ENCODE assay signal across 8 cellular contexts in genomic region chr2:219104107-219105050, GRCh38. TPM values are rescaled to one million over a fixed set of nuclear protein-coding genes. Genes with fewer than 3 reads are reported as not detected.
DNase-seq lines count a peak whose midpoint lies in the region; ATAC-seq, FAIRE-seq and TF ChIP-seq lines count a peak whose summit lies in the region.

No MANE protein-coding gene starts in this region.

- no peak overlapping the region for H2BK12ac ChIP-seq in H1 (ENCODE audit: low read depth, low read length)

- no peak for TF ChIP-seq POLR2A in H1 (IDR thresholded peaks at IDR 0.05; ENCODE audit: control extremely low read depth in 1 of 2, low read depth in 2 of 2, low read length in 2 of 2)
- no peak for TF ChIP-seq POLR2A in esophagus muscularis mucosa (IDR thresholded peaks at IDR 0.05; ENCODE audit: low read depth)

- H3K4me3 Mint-ChIP-seq in activated naive CD4-positive, alpha-beta T cell treated with anti-CD3 and anti-CD28 coated beads for 36 hours = no peak overlapping the region
- H3K4me3 Mint-ChIP-seq in neural crest cell = no peak overlapping the region

- H3K27ac ChIP-seq in H1 (ENCODE audit: low read depth, low read length) (no peak overlapping the region), esophagus muscularis mucosa (replicated peaks in 1 of 4) (no peak overlapping the region)

- H3K9me3 Mint-ChIP-seq in activated naive CD4-positive, alpha-beta T cell treated with anti-CD3 and anti-CD28 coated beads for 36 hours = no peaks in the 10 kb centered on the region
- H3K9me3 Mint-ChIP-seq in neural crest cell = no peaks in the 10 kb centered on the region

- H3K27me3 ChIP-seq in H1 (replicated peaks in 1 of 4; ENCODE audit: control insufficient read depth in 3 of 4, extremely low read depth in 1 of 4, insufficient read depth in 3 of 4, low read length in 3 of 4) (no peaks in the 10 kb centered on the region), esophagus muscularis mucosa (no peaks in the 10 kb centered on the region)

- no peaks in the 10 kb centered on the region for H4K20me1 ChIP-seq in H1 (replicated peaks in 1 of 2; ENCODE audit: control insufficient read depth in 1 of 2, insufficient read depth in 2 of 2, low read length in 2 of 2)

- H3K4ac ChIP-seq in H1 (replicated peaks; ENCODE audit: insufficient read length, low read depth, low read length) = no peak overlapping the region

- POLR2A ChIA-PET in H1 (lab: Charles Lee; ENCODE audit: partially characterized antibody) = interaction anchor here (0.8 to 1.2 kb wide), 2 partner anchors 8 to 9 kb away, joined by 3 read pairs; no protein-coding TSS in a partner anchor

- H3K27me3 Mint-ChIP-seq in activated naive CD4-positive, alpha-beta T cell treated with anti-CD3 and anti-CD28 coated beads for 36 hours (ENCODE audit: low read depth) = no peaks in the 10 kb centered on the region
- no peaks in the 10 kb centered on the region for H3K27me3 Mint-ChIP-seq in neural crest cell (ENCODE audit: low read depth)

- H2BK20ac ChIP-seq in H1 (ENCODE audit: low read length) = no peak overlapping the region

- H3K36me3 ChIP-seq in H1 (ENCODE audit: control insufficient read depth in 2 of 4, insufficient read depth in 4 of 4, low read length in 3 of 4) = no peaks in the 10 kb centered on the region
- no peaks in the 10 kb centered on the region for H3K36me3 ChIP-seq in esophagus muscularis mucosa

- no peak overlapping the region for H4K8ac ChIP-seq in H1 (ENCODE audit: extremely low read depth, insufficient read depth, low read length)

- TF ChIP-seq CTCF in H1 (IDR thresholded peaks at IDR 0.05; ENCODE audit: control extremely low read depth in 1 of 3, insufficient read depth in 1 of 3, low read depth in 1 of 3, low read length in 3 of 3) (peak; percentile 29 to 98 (median 94)), neural crest cell (conservative IDR thresholded peaks at IDR 0.05) (peak; percentile 72), esophagus muscularis mucosa (IDR thresholded peaks at IDR 0.05) (peak in 1 of 3 experiments; percentile 59)

- H3K27ac Mint-ChIP-seq in activated naive CD4-positive, alpha-beta T cell treated with anti-CD3 and anti-CD28 coated beads for 36 hours = no peak overlapping the region
- no peak overlapping the region for H3K27ac Mint-ChIP-seq in neural crest cell (ENCODE audit: unreplicated experiment)

- H3K56ac ChIP-seq in H1 (replicated peaks; ENCODE audit: insufficient read length, low read depth, low read length) = no peak overlapping the region

- H3K4me2 ChIP-seq in H1 (ENCODE audit: insufficient read depth in 1 of 2, low read depth in 2 of 2, low read length in 2 of 2) = no peak overlapping the region

- peak; percentile 45 for DNase-seq in activated naive CD4-positive, alpha-beta T cell treated with anti-CD3 and anti-CD28 coated beads for 36 hours
- DNase-seq in activated naive CD4-positive, alpha-beta T cell (lab: John Stamatoyannopoulos, UW) = no peak
- DNase-seq in RCC 7860 (ENCODE audit: low spot score) = peak; percentile 33
- peak in 1 of 2 experiments; percentile 27 for DNase-seq in H1 (ENCODE audit: low read depth in 1 of 2, low spot score in 2 of 2)
- peak; percentile 12 for DNase-seq in neural crest cell (ENCODE audit: low read depth, low spot score)
- no peak for DNase-seq in esophagus muscularis mucosa (ENCODE audit: extremely low spot score)
- no peak for DNase-seq in posterior cingulate gyrus

- H3K4me1 ChIP-seq in H1 (replicated peaks in 1 of 4; ENCODE audit: control insufficient read depth in 3 of 4, insufficient read depth in 4 of 4, low read length in 3 of 4) = no peaks in the 10 kb centered on the region
- H3K4me1 ChIP-seq in esophagus muscularis mucosa = peaks cover 0 to 13% (median 6%) of the 10 kb centered on the region in 4 donors

- H3K23ac ChIP-seq in H1 (ENCODE audit: insufficient read length) = no peak overlapping the region

- WGBS in H1 (ENCODE audit: extremely low coverage in 1 of 2, insufficient coverage in 1 of 2, insufficient read length in 1 of 2, insufficient replicate concordance in 2 of 2, low coverage in 1 of 2, low lambda C conversion rate in 2 of 2, missing lambda C conversion rate in 1 of 2), 2 experiments = 52% methylated on average over 4 of the region's 4 CpGs; no CpG with 5 or more reads in 1 of the 2 experiments
- WGBS in esophagus muscularis mucosa = 73% methylated on average over 4 of the region's 4 CpGs

- H3K4me3 ChIP-seq in H1 (ENCODE audit: extremely low read depth in 1 of 4, insufficient read depth in 2 of 4, low read depth in 3 of 4, low read length in 4 of 4) (no peak overlapping the region), esophagus muscularis mucosa (no peak overlapping the region)

- ATAC-seq in HG03280 (IDR thresholded peaks at IDR 0.05; ENCODE audit: unreplicated experiment) = peak; percentile 74

- H3K36me3 Mint-ChIP-seq in activated naive CD4-positive, alpha-beta T cell treated with anti-CD3 and anti-CD28 coated beads for 36 hours (ENCODE audit: low read depth) = peaks cover 4% of the 10 kb centered on the region
- H3K36me3 Mint-ChIP-seq in neural crest cell (ENCODE audit: low read depth) = no peaks in the 10 kb centered on the region

- no peak overlapping the region for H4K5ac ChIP-seq in H1 (ENCODE audit: insufficient read length, low read depth, low read length)

- intact Hi-C loops in activated naive CD4-positive, alpha-beta T cell treated with anti-CD3 and anti-CD28 coated beads for 36 hours (cut with micrococcal nuclease) = loop anchor here (1.0 kb wide), 1 partner anchor 46 kb away; no protein-coding TSS in a partner anchor
- intact Hi-C loops in esophagus muscularis mucosa (cut with DNase I) = no loop called here
- intact Hi-C loops in posterior cingulate gyrus (cut with DNase I) = no loop called here

- no peak overlapping the region for H2BK5ac ChIP-seq in H1 (ENCODE audit: low read depth, low read length)

- no peaks in the 10 kb centered on the region for H3K79me2 ChIP-seq in H1 (ENCODE audit: control insufficient read depth in 1 of 2, insufficient read depth in 2 of 2, low read length in 2 of 2)

- H3K79me1 ChIP-seq in H1 (ENCODE audit: low read depth, low read length) = no peaks in the 10 kb centered on the region

- no peaks in the 10 kb centered on the region for H3K9me3 ChIP-seq in H1 (ENCODE audit: insufficient read depth in 2 of 2, low read depth in 1 of 2, low read length in 1 of 2)
- no peaks in the 10 kb centered on the region for H3K9me3 ChIP-seq in esophagus muscularis mucosa

- no peak overlapping the region for H2BK120ac ChIP-seq in H1 (replicated peaks; ENCODE audit: low read depth, low read length)

- no peak overlapping the region for H3K18ac ChIP-seq in H1 (ENCODE audit: extremely low read depth, low read length)

- no peak overlapping the region for H2AK5ac ChIP-seq in H1 (ENCODE audit: low read depth, low read length)

- peaks cover 29% of the 10 kb centered on the region for H3K4me1 Mint-ChIP-seq in activated naive CD4-positive, alpha-beta T cell treated with anti-CD3 and anti-CD28 coated beads for 36 hours (ENCODE audit: low read depth)
- H3K4me1 Mint-ChIP-seq in neural crest cell = peaks cover 12% of the 10 kb centered on the region

- no peak overlapping the region for H2BK15ac ChIP-seq in H1 (ENCODE audit: low read length)

- H2AFZ ChIP-seq in H1 (ENCODE audit: low read length) = no peak overlapping the region

- H3K9ac ChIP-seq in H1 (replicated peaks in 1 of 4; ENCODE audit: extremely low read depth in 1 of 4, low read depth in 3 of 4, low read length in 3 of 4) = no peak overlapping the region

- H3K14ac ChIP-seq in H1 (ENCODE audit: insufficient read length) = no peak overlapping the region

- no peaks in the 10 kb centered on the region for H3K23me2 ChIP-seq in H1 (ENCODE audit: low read depth, low read length)

- FAIRE-seq in RCC 7860 (lab: Jason Lieb, UNC) (no peak), H1 (lab: Jason Lieb, UNC) (peak; percentile 94)

- no peak overlapping the region for H4K91ac ChIP-seq in H1 (replicated peaks; ENCODE audit: insufficient read length, low read length)

- peak; percentile 73 for TF ChIP-seq RAD21 in H1 (IDR thresholded peaks at IDR 0.05 in 1 of 2, conservative IDR thresholded peaks at IDR 0.05 in 1 of 2; ENCODE audit: low read depth in 2 of 2, low read length in 2 of 2)

- TF ChIP-seq EP300 in H1 (IDR thresholded peaks at IDR 0.05; ENCODE audit: borderline replicate concordance in 1 of 2, low read depth in 2 of 2, low read length in 2 of 2) = no peak
- no peak for TF ChIP-seq EP300 in esophagus muscularis mucosa (IDR thresholded peaks at IDR 0.05)

- CTCF ChIA-PET in activated naive CD4-positive, alpha-beta T cell treated with anti-CD3 and anti-CD28 coated beads for 36 hours (lab: Charles Lee) = interaction anchor here (0.6 to 4.9 kb wide), 31 partner anchors 8 to 191 kb away, joined by 3 to 52 read pairs (median 5); no protein-coding TSS in a partner anchor
- CTCF ChIA-PET in H1 (lab: Charles Lee; ENCODE audit: partially characterized antibody) = interaction anchor here (0.7 to 37.2 kb wide), 21 partner anchors 7 to 811 kb away, joined by 3 to 1777 read pairs (median 6); partner anchors contain the start of genes CFAP65 and IHH

RNA-seq across cellular contexts. Expression of gene IHH, which starts 43.7 kb away (rescaled TPM):
- not detected for total RNA-seq in activated naive CD4-positive, alpha-beta T cell treated with anti-CD3 and anti-CD28 coated beads for 36 hours
- total RNA-seq in H1 (2021; fragmentation: NEBNext Ultra II Directional; extraction: Animal tissue kit (Norgen Biotek cat#: 25700)) = not detected in 2 replicates
- polyA plus RNA-seq in H1 (2011; rRNA removed) = 0.03 and 0.13 TPM in 2 replicates
- not detected for polyA plus RNA-seq in H1 (2011; cell fraction: cytosol; rRNA removed)
- not detected for polyA plus RNA-seq in H1 (2011; cell fraction: nucleus; rRNA removed)
- polyA plus RNA-seq in H1 (2012, experiment 1 of 2) = 0.08 to 0.17 TPM (median 0.14 TPM) in 4 replicates
- polyA plus RNA-seq in H1 (2012, experiment 2 of 2) = 0.10 TPM
- polyA plus RNA-seq in H1 (2013, experiment 1 of 2) = 0.02 TPM
- polyA plus RNA-seq in H1 (2013, experiment 2 of 2) = 0.02 TPM
- polyA minus RNA-seq in H1 (2011; rRNA and poly(A)+ RNA removed) = not detected in 2 replicates
- not detected for polyA minus RNA-seq in H1 (2011; cell fraction: cytosol; rRNA and poly(A)+ RNA removed)
- not detected for polyA minus RNA-seq in H1 (2011; cell fraction: nucleus; rRNA and poly(A)+ RNA removed)
- total RNA-seq in neural crest cell (0.16 TPM in 1 of 2 replicates, not detected in the other), esophagus muscularis mucosa (not detected)

RNA-seq across cellular contexts. Expression of gene NHEJ1, which starts 56.2 kb away (rescaled TPM):
- 10 to 100 TPM; 24.4 to 26.6 TPM for total RNA-seq in activated naive CD4-positive, alpha-beta T cell treated with anti-CD3 and anti-CD28 coated beads for 36 hours
- total RNA-seq in H1 (2021; fragmentation: NEBNext Ultra II Directional; extraction: Animal tissue kit (Norgen Biotek cat#: 25700)) = 22.7 and 25.7 TPM in 2 replicates
- polyA plus RNA-seq in H1 (2011; rRNA removed) = 19.4 and 24.1 TPM in 2 replicates
- 26.6 TPM for polyA plus RNA-seq in H1 (2011; cell fraction: cytosol; rRNA removed)
- 19.9 TPM for polyA plus RNA-seq in H1 (2011; cell fraction: nucleus; rRNA removed)
- 19.3 to 25.4 TPM (median 22.0 TPM) in 4 replicates for polyA plus RNA-seq in H1 (2012, experiment 1 of 2)
- 13.2 TPM for polyA plus RNA-seq in H1 (2012, experiment 2 of 2)
- 13.4 TPM for polyA plus RNA-seq in H1 (2013, experiment 1 of 2)
- 14.0 TPM for polyA plus RNA-seq in H1 (2013, experiment 2 of 2)
- polyA minus RNA-seq in H1 (2011; rRNA and poly(A)+ RNA removed) = 82.4 and 91.5 TPM in 2 replicates
- polyA minus RNA-seq in H1 (2011; cell fraction: cytosol; rRNA and poly(A)+ RNA removed) = 20.1 TPM
- polyA minus RNA-seq in H1 (2011; cell fraction: nucleus; rRNA and poly(A)+ RNA removed) = 19.5 TPM
- total RNA-seq in neural crest cell = 23.5 and 26.8 TPM in 2 replicates
- total RNA-seq in esophagus muscularis mucosa = 10 to 100 TPM; 15.1 to 24.4 (median 17.8) TPM

Comparison
In these comparisons a context has a peak if more than half of its experiments do, and no peak if none do; other contexts are left out.
1. DNase-seq: peak in activated naive CD4-positive, alpha-beta T cell treated with anti-CD3 and anti-CD28 coated beads for 36 hours (single experiment), RCC 7860 (single experiment) and neural crest cell (single experiment); none in activated naive CD4-positive, alpha-beta T cell (0 of 4), esophagus muscularis mucosa (single experiment) and posterior cingulate gyrus (0 of 10).